ENCODE assay signal across 8 cellular contexts in genomic region chr17:1627219-1627986, GRCh38. TPM values are rescaled to one million over a fixed set of nuclear protein-coding genes. Genes with fewer than 3 reads are reported as not detected.
DNase-seq lines count a peak whose midpoint lies in the region; ATAC-seq and TF ChIP-seq lines count a peak whose summit lies in the region.

No MANE protein-coding gene starts in this region.

- H3K27me3 Mint-ChIP-seq in T-helper 1 cell treated with Interleukin-12 subunit alpha and Interleukin-12 subunit beta and Interleukin-4 antibody, amounts not matched to agents 30 μg/mL and 1 μg/mL, for 36 hours (ENCODE audit: low read depth) = peaks cover 59% of the 10 kb centered on the region
- H3K27me3 Mint-ChIP-seq in naive thymus-derived CD8-positive, alpha-beta T cell = no peaks in the 10 kb centered on the region

- CTCF ChIA-PET in Panc1 (lab: Charles Lee) = interaction anchor here (1.4 kb wide), 1 partner anchor 53 kb away, joined by 6 read pairs; no protein-coding TSS in a partner anchor

- intact Hi-C loops in Panc1 (cut with micrococcal nuclease; ENCODE audit: unreplicated experiment) = no loop called here

- H3K9me3 Mint-ChIP-seq in T-helper 1 cell treated with Interleukin-12 subunit alpha and Interleukin-12 subunit beta and Interleukin-4 antibody, amounts not matched to agents 30 μg/mL and 1 μg/mL, for 36 hours = no peaks in the 10 kb centered on the region
- no peaks in the 10 kb centered on the region for H3K9me3 Mint-ChIP-seq in naive thymus-derived CD8-positive, alpha-beta T cell

- ATAC-seq in Panc1 = no peak
- ATAC-seq in naive thymus-derived CD8-positive, alpha-beta T cell = no peak
- no peak for ATAC-seq in HG03571 (IDR thresholded peaks at IDR 0.05; ENCODE audit: unreplicated experiment)
- no peak for ATAC-seq in HG02938 (IDR thresholded peaks at IDR 0.05; ENCODE audit: unreplicated experiment)

- H3K27ac ChIP-seq in Panc1 (ENCODE audit: low read length) = no peak overlapping the region

- no peaks in the 10 kb centered on the region for H3K36me3 Mint-ChIP-seq in T-helper 1 cell treated with Interleukin-12 subunit alpha and Interleukin-12 subunit beta and Interleukin-4 antibody, amounts not matched to agents 30 μg/mL and 1 μg/mL, for 36 hours (ENCODE audit: low read depth)
- H3K36me3 Mint-ChIP-seq in naive thymus-derived CD8-positive, alpha-beta T cell = no peaks in the 10 kb centered on the region

- H3K4me1 ChIP-seq in Panc1 (ENCODE audit: control insufficient read depth, insufficient read depth, low read length) = peaks cover 8% of the 10 kb centered on the region
- no peaks in the 10 kb centered on the region for H3K4me1 ChIP-seq in endocrine pancreas (ENCODE audit: control insufficient read depth, insufficient read depth, low read length)

- H3K9ac ChIP-seq in endocrine pancreas (ENCODE audit: control insufficient read depth, insufficient read depth, low read length) = peak overlapping the region; percentile 97

- no peaks in the 10 kb centered on the region for H3K9me3 ChIP-seq in Panc1 (ENCODE audit: control insufficient read depth, insufficient read depth, low read depth, low read length)
- H3K9me3 ChIP-seq in endocrine pancreas (ENCODE audit: control insufficient read depth, low read length) = no peaks in the 10 kb centered on the region

- TF ChIP-seq CTCF in Panc1 (IDR thresholded peaks at IDR 0.05) = no peak

- peak overlapping the region; percentile 68 for H3K4me3 ChIP-seq in Panc1 (ENCODE audit: low read depth in 2 of 2, low read length in 2 of 2)
- peak overlapping the region; percentile 12 for H3K4me3 ChIP-seq in endocrine pancreas (ENCODE audit: control insufficient read depth, insufficient read depth, low read length)

- POLR2A ChIA-PET in Panc1 (lab: Charles Lee) = no interaction called here
- POLR2A ChIA-PET in naive thymus-derived CD8-positive, alpha-beta T cell (lab: Charles Lee) = interaction anchor here (0.6 to 5.2 kb wide), 18 partner anchors 9 to 231 kb away, joined by 3 to 45 read pairs (median 4); partner anchors contain the start of genes INPP5K, PITPNA, PRPF8 and RILP

- H3K36me3 ChIP-seq in Panc1 (ENCODE audit: control insufficient read depth, insufficient read depth, low read length) (no peaks in the 10 kb centered on the region), endocrine pancreas (ENCODE audit: control insufficient read depth, insufficient read depth, low read length) (no peaks in the 10 kb centered on the region)

- peaks cover 23% of the 10 kb centered on the region for H3K4me1 Mint-ChIP-seq in T-helper 1 cell treated with Interleukin-12 subunit alpha and Interleukin-12 subunit beta and Interleukin-4 antibody, amounts not matched to agents 30 μg/mL and 1 μg/mL, for 36 hours (ENCODE audit: low read depth)
- H3K4me1 Mint-ChIP-seq in naive thymus-derived CD8-positive, alpha-beta T cell = peaks cover 15 to 46% (median 25%) of the 10 kb centered on the region in 4 donors

- DNase-seq in T-helper 1 cell (no peak), Panc1 (ENCODE audit: low read depth, low spot score) (no peak), SW480 (ENCODE audit: low spot score) (no peak)
- no peak for DNase-seq in naive thymus-derived CD8-positive, alpha-beta T cell

- H3K27me3 ChIP-seq in Panc1 (ENCODE audit: control insufficient read depth, insufficient read depth, low read length) (no peaks in the 10 kb centered on the region), endocrine pancreas (ENCODE audit: control insufficient read depth, insufficient read depth, low read length) (no peaks in the 10 kb centered on the region)

- peak overlapping the region; percentile 56 for H3K4me3 Mint-ChIP-seq in T-helper 1 cell treated with Interleukin-12 subunit alpha and Interleukin-12 subunit beta and Interleukin-4 antibody, amounts not matched to agents 30 μg/mL and 1 μg/mL, for 36 hours
- peak overlapping the region; percentile 74 to 94 (median 86) for H3K4me3 Mint-ChIP-seq in naive thymus-derived CD8-positive, alpha-beta T cell

- no peak overlapping the region for H3K27ac Mint-ChIP-seq in T-helper 1 cell treated with Interleukin-12 subunit alpha and Interleukin-12 subunit beta and Interleukin-4 antibody, amounts not matched to agents 30 μg/mL and 1 μg/mL, for 36 hours
- peak overlapping the region in 9 of 10 donors; percentile 12 to 87 (median 72) for H3K27ac Mint-ChIP-seq in naive thymus-derived CD8-positive, alpha-beta T cell

- in situ Hi-C loops in Panc1 (cut with HindIII; ENCODE audit: low pct_unique_long_range_greater_than_20kb, low sequenced_read_pairs) = no loop called here

- no TSS peak for BruUV-seq in Panc1 (replicated peaks; lab: Mats Ljungman, UMichigan)

RNA-seq across cellular contexts. Expression of gene SLC43A2, which starts 1.2 kb away (rescaled TPM):
- total RNA-seq in Panc1 (2021; ENCODE audit: unreplicated experiment) = 23.3 TPM
- 28.9 TPM for polyA plus RNA-seq in Panc1 (2012; ENCODE audit: insufficient read length)
- 10 to 100 TPM; 20.7 to 20.8 TPM for total RNA-seq in naive thymus-derived CD8-positive, alpha-beta T cell
- 1 to 10 TPM; 1.2 to 2.0 (median 1.5) TPM for polyA plus RNA-seq in naive thymus-derived CD8-positive, alpha-beta T cell

RNA-seq across cellular contexts. Expression of gene SCARF1, which starts 18.1 kb away (rescaled TPM):
- 6.6 TPM for total RNA-seq in Panc1 (2021; ENCODE audit: unreplicated experiment)
- 6.0 TPM for polyA plus RNA-seq in Panc1 (2012; ENCODE audit: insufficient read length)
- total RNA-seq in naive thymus-derived CD8-positive, alpha-beta T cell = 1 to 10 TPM in 1 of 2 experiments, under 1 TPM in 1; 0.63 to 1.3 TPM
- polyA plus RNA-seq in naive thymus-derived CD8-positive, alpha-beta T cell = under 1 TPM in 1 of 3 donors, not detected in 2; 0.25 TPM

RNA-seq across cellular contexts. Expression of gene RILP, which starts 22.3 kb away (rescaled TPM):
- 20.8 TPM for total RNA-seq in Panc1 (2021; ENCODE audit: unreplicated experiment)
- polyA plus RNA-seq in Panc1 (2012; ENCODE audit: insufficient read length) = 25.5 TPM
- 1 to 10 TPM; 1.4 to 1.7 TPM for total RNA-seq in naive thymus-derived CD8-positive, alpha-beta T cell
- polyA plus RNA-seq in naive thymus-derived CD8-positive, alpha-beta T cell = 1 to 10 TPM; 3.4 to 4.0 (median 3.4) TPM

RNA-seq across cellular contexts. Expression of gene PRPF8, which starts 57.3 kb away (rescaled TPM):
- 296 TPM for total RNA-seq in Panc1 (2021; ENCODE audit: unreplicated experiment)
- polyA plus RNA-seq in Panc1 (2012; ENCODE audit: insufficient read length) = 473 TPM
- total RNA-seq in naive thymus-derived CD8-positive, alpha-beta T cell = 100 to 1,000 TPM; 523 to 532 TPM
- 100 to 1,000 TPM; 133 to 227 (median 176) TPM for polyA plus RNA-seq in naive thymus-derived CD8-positive, alpha-beta T cell
